Comparison of ENCODE assay signal across 16 cellular contexts in genomic region chr2:64250063-64250462, GRCh38.
DNase-seq lines count a peak whose midpoint lies in the region; ATAC-seq and TF ChIP-seq lines count a peak whose summit lies in the region.
"Had no signal": no experiment of that assay in that cellular context is flagged by ENCODE, and none has a peak within 500 bp of the region (broad histone marks: within the 10 kb centered on the region; RNA-seq: fewer than 3 reads in every experiment).

No MANE protein-coding gene starts in this region.

- CTCF ChIA-PET in WTC11 (lab: Charles Lee) = interaction anchor here (0.6 to 2.4 kb wide), 4 partner anchors 22 to 200 kb away, joined by 3 to 10 read pairs (median 4); no protein-coding TSS in a partner anchor

- peak overlapping the region; percentile 26; the same call in 1 of the 2 replicates for H3K27ac Mint-ChIP-seq in GM23338
- H3K27ac Mint-ChIP-seq in WTC11 = peak overlapping the region; percentile 93
- H3K27ac Mint-ChIP-seq in activated naive CD8-positive, alpha-beta T cell treated with anti-CD3 and anti-CD28 coated beads, Interleukin-2, amount 50 U/mL, for 24 hours = no peak overlapping the region
- H3K27ac Mint-ChIP-seq: CD4-positive, alpha-beta T cell had no signal

- H3K27me3 Mint-ChIP-seq in GM23338 (ENCODE audit: insufficient read depth, low read depth, poor library complexity) (peaks cover 18% of the 10 kb centered on the region), WTC11 (ENCODE audit: low read depth) (no peaks in the 10 kb centered on the region)
- H3K27me3 Mint-ChIP-seq in activated naive CD8-positive, alpha-beta T cell treated with anti-CD3 and anti-CD28 coated beads, Interleukin-2, amount 50 U/mL, for 24 hours = no peaks in the 10 kb centered on the region
- H3K27me3 Mint-ChIP-seq: CD4-positive, alpha-beta T cell; IgD-negative memory B cell had no signal

- H3K4me2 ChIP-seq in GM23338 (peak overlapping the region; percentile 70), mesendoderm (ENCODE audit: low read length) (no peak overlapping the region)
- H3K4me2 ChIP-seq: A549, BLaER1, KMS-11 had no signal

- no peak overlapping the region for H2BK120ac ChIP-seq in mesendoderm (ENCODE audit: low read depth, low read length)

- H3K9me3 Mint-ChIP-seq in GM23338 (peaks cover 4% of the 10 kb centered on the region; the same call in 2 of the 3 replicates), WTC11 (peaks cover 4% of the 10 kb centered on the region)
- no peaks in the 10 kb centered on the region for H3K9me3 Mint-ChIP-seq in activated naive CD8-positive, alpha-beta T cell treated with anti-CD3 and anti-CD28 coated beads, Interleukin-2, amount 50 U/mL, for 24 hours

- H3K56ac ChIP-seq in mesendoderm (ENCODE audit: low read length) = no peak overlapping the region

- no peak overlapping the region for H3K18ac ChIP-seq in mesendoderm (ENCODE audit: low read length)

- H4K20me1 ChIP-seq in GM23338 (replicated peaks; ENCODE audit: insufficient read depth) = no peaks in the 10 kb centered on the region
- H4K20me1 ChIP-seq: BLaER1 had no signal

- no peak overlapping the region for H4K5ac ChIP-seq in mesendoderm (ENCODE audit: low read length)

- no peak overlapping the region for H3K9ac ChIP-seq in mesendoderm (ENCODE audit: low read length)
- H3K9ac ChIP-seq: BLaER1, KMS-11 had no signal

- H3K27me3 ChIP-seq in GM23338 (ENCODE audit: insufficient read depth) (no peaks in the 10 kb centered on the region), mesendoderm (ENCODE audit: insufficient read depth, low read length, poor library complexity) (no peaks in the 10 kb centered on the region)
- H3K27me3 ChIP-seq: BLaER1 had no signal

- peak in 1 of 2 experiments; percentile 36; a peak in 2 of 4 replicates for TF ChIP-seq CTCF in GM23338 (conservative IDR thresholded peaks at IDR 0.05; ENCODE audit: low read depth in 2 of 2)
- no peak for TF ChIP-seq CTCF in WTC11 (IDR thresholded peaks at IDR 0.05)

- H3K27ac ChIP-seq in GM23338 (ENCODE audit: low read depth) (peak overlapping the region; percentile 96; the same call in 1 of the 2 replicates), cingulate gyrus (ENCODE audit: low read depth, low read length) (peak overlapping the region; percentile 39), mesendoderm (ENCODE audit: low read depth, low read length) (no peak overlapping the region)
- H3K27ac ChIP-seq: A549, BLaER1, KMS-11 had no signal

- no peak overlapping the region for H3K23ac ChIP-seq in mesendoderm (ENCODE audit: low read length)

- peaks cover 54% of the 10 kb centered on the region for H3K79me2 ChIP-seq in GM23338 (replicated peaks; ENCODE audit: insufficient read depth)
- H3K79me2 ChIP-seq in mesendoderm (ENCODE audit: control insufficient read depth, insufficient read depth, low read length) = peaks cover 15% of the 10 kb centered on the region

- no peak for DNase-seq in GM23338 (ENCODE audit: low spot score)
- DNase-seq in WTC11 (ENCODE audit: low spot score) = no peak
- no peak for DNase-seq in mesendoderm
- DNase-seq in activated naive CD8-positive, alpha-beta T cell treated with anti-CD3 and anti-CD28 coated beads, Interleukin-2, amount 50 U/mL, for 24 hours = no peak
- DNase-seq in Ammon's horn (ENCODE audit: low spot score) = no peak
- DNase-seq: Calu3; CD4-positive, alpha-beta T cell; DMS 273 treated with DMSO at 0.1 percent for 48 hours; H7 had no signal

- peaks cover 57% of the 10 kb centered on the region for H3K4me1 Mint-ChIP-seq in GM23338
- peaks cover 69% of the 10 kb centered on the region for H3K4me1 Mint-ChIP-seq in WTC11
- no peaks in the 10 kb centered on the region for H3K4me1 Mint-ChIP-seq in activated naive CD8-positive, alpha-beta T cell treated with anti-CD3 and anti-CD28 coated beads, Interleukin-2, amount 50 U/mL, for 24 hours
- H3K4me1 Mint-ChIP-seq: IgD-negative memory B cell had no signal

- H3K79me1 ChIP-seq in mesendoderm (ENCODE audit: low read length) = peaks cover 10% of the 10 kb centered on the region

- peak overlapping the region; percentile 94 for H2AK5ac ChIP-seq in mesendoderm (ENCODE audit: low read length)

- no peak overlapping the region for H2BK5ac ChIP-seq in mesendoderm (ENCODE audit: low read length)

- H3K4me1 ChIP-seq in GM23338 (ENCODE audit: insufficient read depth) (peaks cover 49% of the 10 kb centered on the region), mesendoderm (ENCODE audit: control insufficient read depth, low read depth, low read length) (peaks cover 5% of the 10 kb centered on the region)
- H3K4me1 ChIP-seq: A549, BLaER1 had no signal

- no peak overlapping the region for H3K4ac ChIP-seq in mesendoderm (ENCODE audit: low read depth, low read length)

- WGBS in mesendoderm (ENCODE audit: extremely low coverage, insufficient coverage, low lambda C conversion rate) = no CpG with 5 or more reads among the region's 2 CpGs

- no peaks in the 10 kb centered on the region for H3K9me2 ChIP-seq in GM23338 (ENCODE audit: insufficient read depth)

- no peaks in the 10 kb centered on the region for H3K36me3 ChIP-seq in GM23338 (ENCODE audit: insufficient read depth)
- H3K36me3 ChIP-seq in mesendoderm (ENCODE audit: control insufficient read depth, insufficient read depth, low read length) = no peaks in the 10 kb centered on the region
- H3K36me3 ChIP-seq: BLaER1 had no signal

- H4K8ac ChIP-seq in mesendoderm (ENCODE audit: low read depth, low read length) = no peak overlapping the region

- peaks cover 62% of the 10 kb centered on the region for H3K36me3 Mint-ChIP-seq in GM23338 (ENCODE audit: low read depth)
- H3K36me3 Mint-ChIP-seq in WTC11 = peaks cover 34% of the 10 kb centered on the region
- no peaks in the 10 kb centered on the region for H3K36me3 Mint-ChIP-seq in activated naive CD8-positive, alpha-beta T cell treated with anti-CD3 and anti-CD28 coated beads, Interleukin-2, amount 50 U/mL, for 24 hours (ENCODE audit: low read depth)

- POLR2A ChIA-PET in WTC11 (lab: Charles Lee) = interaction anchor here (1.0 to 1.3 kb wide), 2 partner anchors 19 to 23 kb away, joined by 3 to 4 read pairs; no protein-coding TSS in a partner anchor

- peak overlapping the region; percentile 6; the same call in 1 of the 3 replicates for H3K4me3 Mint-ChIP-seq in GM23338
- no peak overlapping the region for H3K4me3 Mint-ChIP-seq in WTC11
- H3K4me3 Mint-ChIP-seq in activated naive CD8-positive, alpha-beta T cell treated with anti-CD3 and anti-CD28 coated beads, Interleukin-2, amount 50 U/mL, for 24 hours = no peak overlapping the region
- H3K4me3 Mint-ChIP-seq: CD4-positive, alpha-beta T cell; IgD-negative memory B cell had no signal

- no peak overlapping the region for H2AFZ ChIP-seq in GM23338

- peaks cover 17% of the 10 kb centered on the region for H3F3A ChIP-seq in GM23338 (replicated peaks; ENCODE audit: low read depth)

- H3K4me3 ChIP-seq in GM23338 (no peak overlapping the region), mesendoderm (ENCODE audit: low read length) (no peak overlapping the region)
- H3K4me3 ChIP-seq: A549, BLaER1 had no signal

- H2BK15ac ChIP-seq in mesendoderm (replicated peaks; ENCODE audit: low read depth) = no peak overlapping the region

- ATAC-seq in GM23338 (no peak), WTC11 (no peak), GM19035 (IDR thresholded peaks at IDR 0.05; ENCODE audit: unreplicated experiment) (no peak), HG02678 (IDR thresholded peaks at IDR 0.05; ENCODE audit: unreplicated experiment) (no peak)
- ATAC-seq in activated naive CD8-positive, alpha-beta T cell treated with anti-CD3 and anti-CD28 coated beads, Interleukin-2, amount 50 U/mL, for 24 hours = no peak

TF ChIP-seq in GM23338, 12 proteins besides CTCF, POLR2A, EP300 and RAD21 (continues in another document):
- TF ChIP-seq, protein P1, sequence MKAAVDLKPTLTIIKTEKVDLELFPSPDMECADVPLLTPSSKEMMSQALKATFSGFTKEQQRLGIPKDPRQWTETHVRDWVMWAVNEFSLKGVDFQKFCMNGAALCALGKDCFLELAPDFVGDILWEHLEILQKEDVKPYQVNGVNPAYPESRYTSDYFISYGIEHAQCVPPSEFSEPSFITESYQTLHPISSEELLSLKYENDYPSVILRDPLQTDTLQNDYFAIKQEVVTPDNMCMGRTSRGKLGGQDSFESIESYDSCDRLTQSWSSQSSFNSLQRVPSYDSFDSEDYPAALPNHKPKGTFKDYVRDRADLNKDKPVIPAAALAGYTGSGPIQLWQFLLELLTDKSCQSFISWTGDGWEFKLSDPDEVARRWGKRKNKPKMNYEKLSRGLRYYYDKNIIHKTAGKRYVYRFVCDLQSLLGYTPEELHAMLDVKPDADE (IDR thresholded peaks at IDR 0.05) = no peak
- no peak for TF ChIP-seq JUNB (IDR thresholded peaks at IDR 0.05; ENCODE audit: unreplicated experiment)
- TF ChIP-seq EZH2phosphoT487 (IDR thresholded peaks at IDR 0.05; ENCODE audit: unreplicated experiment) = no peak
- TF ChIP-seq NANOG (IDR thresholded peaks at IDR 0.05; ENCODE audit: borderline replicate concordance) = no peak
- no peak for TF ChIP-seq EZH2 (IDR thresholded peaks at IDR 0.05; ENCODE audit: low read depth, unreplicated experiment)
- TF ChIP-seq POLR2AphosphoS5 (IDR thresholded peaks at IDR 0.05; ENCODE audit: low read depth) = no peak

TF ChIP-seq in WTC11, 78 proteins besides CTCF, POLR2A, EP300 and RAD21:
- no peak for TF ChIP-seq ELF4 (CRISPR knock-in tag; IDR thresholded peaks at IDR 0.05; ENCODE audit: low read depth)
- TF ChIP-seq FOXJ3 (CRISPR knock-in tag; IDR thresholded peaks at IDR 0.05; ENCODE audit: borderline replicate concordance) = no peak
- no peak for TF ChIP-seq TCF7 (CRISPR knock-in tag; IDR thresholded peaks at IDR 0.05; ENCODE audit: low read depth)
- no peak for TF ChIP-seq FOXK1 (CRISPR knock-in tag; IDR thresholded peaks at IDR 0.05)
- TF ChIP-seq SP1 (CRISPR knock-in tag; conservative IDR thresholded peaks at IDR 0.05) = no peak
- peak; percentile 78 for TF ChIP-seq GTF2I (CRISPR knock-in tag; conservative IDR thresholded peaks at IDR 0.05)
